In the genomic region with DNA sequence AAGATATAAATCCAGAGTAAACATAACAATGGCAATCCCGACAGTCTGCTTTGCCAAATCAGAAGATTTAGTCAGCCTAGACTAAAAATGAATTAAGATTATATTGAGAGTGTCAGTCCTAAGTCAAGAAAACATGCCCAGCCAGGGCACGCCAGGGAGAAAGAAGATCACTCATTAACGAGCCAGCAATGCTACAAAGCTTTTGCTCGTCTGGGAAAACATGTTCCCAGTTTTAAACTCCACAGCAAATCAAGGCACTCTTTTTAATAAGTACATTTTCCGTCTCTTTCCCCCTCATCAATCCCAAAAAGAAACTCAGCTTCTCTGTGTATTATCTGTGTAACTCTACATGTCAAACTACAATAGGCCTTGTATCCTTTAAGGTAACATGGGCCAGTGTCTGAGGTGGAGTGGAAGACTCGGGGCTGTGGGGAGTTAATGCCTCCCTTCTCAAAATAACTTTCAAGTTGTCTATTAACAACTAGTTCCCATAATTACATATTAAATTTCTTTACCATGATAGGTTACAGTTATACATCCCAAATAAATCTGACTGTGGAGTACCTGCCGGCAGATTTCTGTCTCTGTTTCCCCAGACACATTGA, we compare ENCODE assay signal across 15 cellular contexts. TPM values are rescaled to one million over a fixed set of nuclear protein-coding genes. Genes with fewer than 3 reads are reported as not detected.
DNase-seq lines count a peak whose midpoint lies in the region; ATAC-seq and TF ChIP-seq lines count a peak whose summit lies in the region.
"Had no signal": no experiment of that assay in that cellular context is flagged by ENCODE, and none has a peak within 500 bp of the region (broad histone marks: within the 10 kb centered on the region; RNA-seq: fewer than 3 reads in every experiment).

No MANE protein-coding gene starts in this region.

- no peak overlapping the region for H3K9ac ChIP-seq in H9 (ENCODE audit: extremely low read depth, insufficient read length, low read length)
- H3K9ac ChIP-seq in skeletal muscle satellite cell (ENCODE audit: low read depth, low read length): peak overlapping the region; percentile 33

- H3K27me3 Mint-ChIP-seq in H9 (ENCODE audit: low read depth) (no peaks in the 10 kb centered on the region), brain (peaks cover 8% of the 10 kb centered on the region)
- H3K27me3 Mint-ChIP-seq in activated naive CD8-positive, alpha-beta T cell treated with anti-CD3 and anti-CD28 coated beads, Interleukin-2, amount 50 U/mL, for 24 hours: peaks cover 23% of the 10 kb centered on the region

- no peak overlapping the region for H3K14ac ChIP-seq in H9 (ENCODE audit: insufficient read depth, low read length)

- no peak overlapping the region for H3K4me3 ChIP-seq in left lung
- peak overlapping the region; percentile 1 for H3K4me3 ChIP-seq in skeletal muscle satellite cell (ENCODE audit: low read length)

- no peak overlapping the region for H3K56ac ChIP-seq in H9 (ENCODE audit: insufficient read length, low read depth, low read length)

- intact Hi-C loops in left lung (cut with DNase I): no loop called here

- no peak overlapping the region for H2AK5ac ChIP-seq in H9 (ENCODE audit: insufficient read length, low read length)

- H3K36me3 ChIP-seq in left lung (no peaks in the 10 kb centered on the region), skeletal muscle satellite cell (ENCODE audit: insufficient read depth, low read length) (no peaks in the 10 kb centered on the region)

- H4K5ac ChIP-seq in H9 (ENCODE audit: insufficient read length, low read depth, low read length): no peak overlapping the region

- no peak for DNase-seq in H9
- DNase-seq in left lung: no peak
- DNase-seq in NCI-H1930 (lab: John Stamatoyannopoulos, UW): no peak
- DNase-seq in activated naive CD8-positive, alpha-beta T cell treated with anti-CD3 and anti-CD28 coated beads, Interleukin-2, amount 50 U/mL, for 24 hours: no peak
- DNase-seq: activated CD4-positive, CD25-positive, alpha-beta regulatory T cell; activated T-cell treated with anti-CD3 and anti-CD28 coated beads, Interleukin-2, amount 50 U/mL, for 72 hours; CD4-positive, alpha-beta memory T cell; immature natural killer cell; stimulated activated CD4-positive, alpha-beta T cell treated with anti-CD3 and anti-CD28 coated beads, Interleukin-4, amount 100 ng/mL, for 4 hours had no signal

- H3K23ac ChIP-seq in H9 (ENCODE audit: insufficient read length, low read depth, low read length): no peak overlapping the region

- TF ChIP-seq CTCF in H9 (conservative IDR thresholded peaks at IDR 0.05): no peak
- no peak for TF ChIP-seq CTCF in brain (conservative IDR thresholded peaks at IDR 0.05)
- no peak for TF ChIP-seq CTCF in left lung (IDR thresholded peaks at IDR 0.05)

- no peak overlapping the region for H2BK20ac ChIP-seq in H9 (ENCODE audit: low read depth, low read length, poor library complexity, severe bottlenecking)

- H4K20me1 ChIP-seq in H9 (ENCODE audit: control insufficient read depth, insufficient read depth, insufficient read length): no peaks in the 10 kb centered on the region

- ATAC-seq in left lung (no peak), HG03280 (IDR thresholded peaks at IDR 0.05; ENCODE audit: unreplicated experiment) (no peak), GM18867 (IDR thresholded peaks at IDR 0.05; ENCODE audit: unreplicated experiment) (no peak)
- no peak for ATAC-seq in activated naive CD8-positive, alpha-beta T cell treated with anti-CD3 and anti-CD28 coated beads, Interleukin-2, amount 50 U/mL, for 24 hours
- ATAC-seq: activated T-cell treated with anti-CD3 and anti-CD28 coated beads, Interleukin-2, amount 50 U/mL, for 72 hours; esophagus mucosa had no signal

- no peak overlapping the region for H4K8ac ChIP-seq in H9 (replicated peaks; ENCODE audit: insufficient read length, low read depth, low read length)

- H3K4me2 ChIP-seq in H9 (ENCODE audit: insufficient read depth, insufficient read length, low read length) (no peak overlapping the region), skeletal muscle satellite cell (ENCODE audit: low read length) (peak overlapping the region; percentile 48)

- H3T11ph ChIP-seq in H9 (ENCODE audit: low read length): no peak overlapping the region

- no peak overlapping the region for H2AFZ ChIP-seq in H9 (ENCODE audit: low read length)

- H3K79me2 ChIP-seq in H9 (ENCODE audit: insufficient read depth, low read length): 0 out of 2 replicates have a peak, but pooled peaks cover 2% of the 10 kb centered on the region

- H3K9me3 ChIP-seq in H9 (ENCODE audit: control insufficient read depth, low read depth, low read length) (no peaks in the 10 kb centered on the region), left lung (no peaks in the 10 kb centered on the region), skeletal muscle satellite cell (replicated peaks; ENCODE audit: low read length) (no peaks in the 10 kb centered on the region)

- H3K23me2 ChIP-seq in H9 (ENCODE audit: insufficient read length, low read depth, low read length, poor library complexity, severe bottlenecking): no peaks in the 10 kb centered on the region

- no peak overlapping the region for H3K18ac ChIP-seq in H9 (ENCODE audit: insufficient read length, low read depth, low read length)

- H3K4me1 ChIP-seq in H9 (ENCODE audit: insufficient read depth, low read length) (peaks cover 12% of the 10 kb centered on the region), left lung (peaks cover 23 to 42% of the 10 kb centered on the region in 2 donors), skeletal muscle satellite cell (ENCODE audit: control insufficient read depth, insufficient read depth, low read length) (peaks cover 66% of the 10 kb centered on the region)

- H3K4me1 Mint-ChIP-seq in H9 (peaks cover 63% of the 10 kb centered on the region in 2 experiments), brain (peaks cover 97% of the 10 kb centered on the region)
- peaks cover 1% of the 10 kb centered on the region for H3K4me1 Mint-ChIP-seq in activated naive CD8-positive, alpha-beta T cell treated with anti-CD3 and anti-CD28 coated beads, Interleukin-2, amount 50 U/mL, for 24 hours

- H2BK12ac ChIP-seq in H9 (ENCODE audit: insufficient read length, low read depth, low read length): no peak overlapping the region

- no peak overlapping the region for H2BK15ac ChIP-seq in H9 (ENCODE audit: low read depth, low read length)

- H3K4me3 Mint-ChIP-seq in H9 (peak overlapping the region in 1 of 2 experiments; percentile 71; a peak in 4 of 5 replicates), brain (peak overlapping the region; percentile 60 to 84 (median 82))
- H3K4me3 Mint-ChIP-seq in activated naive CD8-positive, alpha-beta T cell treated with anti-CD3 and anti-CD28 coated beads, Interleukin-2, amount 50 U/mL, for 24 hours: no peak overlapping the region
- H3K4me3 Mint-ChIP-seq: activated T-cell treated with anti-CD3 and anti-CD28 coated beads, Interleukin-2, amount 50 U/mL, for 72 hours; CD4-positive, alpha-beta memory T cell; immature natural killer cell; stimulated activated naive CD8-positive, alpha-beta T cell treated with anti-CD3 and anti-CD28 coated beads, Interleukin-15, Interleukin-2, amounts not matched to agents 100 ng/mL and 50 ng/mL, for 24 hours had no signal

- peak overlapping the region; percentile 96 to 99 (median 97) for H3K27ac Mint-ChIP-seq in H9
- H3K27ac Mint-ChIP-seq in brain: peak overlapping the region; percentile 27 to 97 (median 92)
- no peak overlapping the region for H3K27ac Mint-ChIP-seq in activated naive CD8-positive, alpha-beta T cell treated with anti-CD3 and anti-CD28 coated beads, Interleukin-2, amount 50 U/mL, for 24 hours
- H3K27ac Mint-ChIP-seq: activated T-cell treated with anti-CD3 and anti-CD28 coated beads, Interleukin-2, amount 50 U/mL, for 72 hours; CD4-positive, alpha-beta memory T cell; immature natural killer cell; stimulated activated naive CD8-positive, alpha-beta T cell treated with anti-CD3 and anti-CD28 coated beads, Interleukin-15, Interleukin-2, amounts not matched to agents 100 ng/mL and 50 ng/mL, for 24 hours had no signal

- no CpG with 5 or more reads among the region's 7 CpGs for WGBS in H9 (ENCODE audit: extremely low coverage, insufficient read length, low lambda C conversion rate)

- H3K27ac ChIP-seq in H9 (ENCODE audit: insufficient read length, low read depth, low read length) (no peak overlapping the region), left lung (peak overlapping the region; percentile 28 to 39)

- no peak overlapping the region for H3K4ac ChIP-seq in H9 (ENCODE audit: low read depth, low read length)

- H3K27me3 ChIP-seq in H9 (ENCODE audit: insufficient read depth, low read length): no peaks in the 10 kb centered on the region
- no peaks in the 10 kb centered on the region for H3K27me3 ChIP-seq in left lung
- no peaks in the 10 kb centered on the region for H3K27me3 ChIP-seq in skeletal muscle satellite cell (ENCODE audit: control insufficient read depth, insufficient read depth, low read length)

- no peaks in the 10 kb centered on the region for H3K79me1 ChIP-seq in H9 (ENCODE audit: insufficient read depth, low read depth, low read length, poor library complexity, severe bottlenecking)

- H2BK5ac ChIP-seq in H9 (ENCODE audit: insufficient read length, low read length): no peak overlapping the region

- no peak overlapping the region for H4K91ac ChIP-seq in H9 (ENCODE audit: insufficient read length, low read depth, low read length)

- peaks cover 0 to 5% (median 4%) of the 10 kb centered on the region in 3 experiments; a peak in 5 of 7 replicates for H3K36me3 Mint-ChIP-seq in H9 (ENCODE audit: insufficient read depth in 1 of 3, low read depth in 3 of 3)
- H3K36me3 Mint-ChIP-seq in brain: peaks cover 11% of the 10 kb centered on the region
- no peaks in the 10 kb centered on the region for H3K36me3 Mint-ChIP-seq in activated naive CD8-positive, alpha-beta T cell treated with anti-CD3 and anti-CD28 coated beads, Interleukin-2, amount 50 U/mL, for 24 hours (ENCODE audit: low read depth)
- H3K36me3 Mint-ChIP-seq: CD4-positive, alpha-beta memory T cell; immature natural killer cell had no signal

- H2BK120ac ChIP-seq in H9 (ENCODE audit: low read depth, low read length, poor library complexity, severe bottlenecking): no peak overlapping the region

- H3K9me3 Mint-ChIP-seq in H9: no peaks in the 10 kb centered on the region
- H3K9me3 Mint-ChIP-seq in brain: peaks cover 0 to 5% (median 0%) of the 10 kb centered on the region in 5 experiments
- H3K9me3 Mint-ChIP-seq in activated naive CD8-positive, alpha-beta T cell treated with anti-CD3 and anti-CD28 coated beads, Interleukin-2, amount 50 U/mL, for 24 hours: peaks cover 5% of the 10 kb centered on the region
- H3K9me3 Mint-ChIP-seq: stimulated activated naive CD8-positive, alpha-beta T cell treated with anti-CD3 and anti-CD28 coated beads, Interleukin-15, Interleukin-2, amounts not matched to agents 100 ng/mL and 50 ng/mL, for 24 hours had no signal

RNA-seq across cellular contexts. Expression of a gene that starts 40.9 kb away (rescaled TPM):
- 13.3 and 14.3 TPM in 2 replicates for total RNA-seq in H9 (2021)
- 49.5 TPM for polyA plus RNA-seq in brain (ENCODE audit: insufficient read depth, low read depth, low replicate concordance)
- 10 to 100 TPM; 88.8 to 97.9 TPM for total RNA-seq in left lung
- 37.1 and 39.5 TPM in 2 replicates for total RNA-seq in skeletal muscle satellite cell (2012; rRNA removed)
- total RNA-seq: activated T-cell treated with anti-CD3 and anti-CD28 coated beads, Interleukin-2, amount 50 U/mL, for 72 hours; CD4-positive, alpha-beta memory T cell had no signal
- polyA plus RNA-seq: CD4-positive, alpha-beta memory T cell; immature natural killer cell had no signal
